Comparison of ENCODE assay signal across 1 cellular context in the genomic region with DNA sequence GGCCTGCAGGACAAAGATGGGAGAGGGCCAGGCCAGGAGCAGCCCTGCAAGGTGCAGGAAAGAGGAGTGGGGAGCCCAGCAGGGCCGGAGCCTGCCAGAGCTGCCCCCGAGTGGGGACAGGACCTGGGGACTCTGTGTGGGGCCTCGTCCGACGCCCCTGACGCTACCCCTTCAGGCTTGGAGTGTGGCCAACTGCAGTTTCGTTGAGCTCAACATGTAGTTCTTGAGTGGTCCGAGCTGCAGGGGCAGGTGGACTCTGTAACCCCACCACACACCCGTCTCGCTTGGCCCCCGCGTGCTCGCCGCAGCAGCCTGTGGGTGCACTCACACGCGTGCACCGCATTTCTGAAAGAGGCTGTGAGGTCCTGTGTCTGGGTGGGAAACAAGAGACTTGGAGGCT.
TF ChIP-seq lines count a peak whose summit lies in the region.

No MANE protein-coding gene starts in this region.

TF ChIP-seq in GM23338, 12 proteins besides CTCF, POLR2A, EP300 and RAD21 (continued from another document):
- TF ChIP-seq, protein P1, sequence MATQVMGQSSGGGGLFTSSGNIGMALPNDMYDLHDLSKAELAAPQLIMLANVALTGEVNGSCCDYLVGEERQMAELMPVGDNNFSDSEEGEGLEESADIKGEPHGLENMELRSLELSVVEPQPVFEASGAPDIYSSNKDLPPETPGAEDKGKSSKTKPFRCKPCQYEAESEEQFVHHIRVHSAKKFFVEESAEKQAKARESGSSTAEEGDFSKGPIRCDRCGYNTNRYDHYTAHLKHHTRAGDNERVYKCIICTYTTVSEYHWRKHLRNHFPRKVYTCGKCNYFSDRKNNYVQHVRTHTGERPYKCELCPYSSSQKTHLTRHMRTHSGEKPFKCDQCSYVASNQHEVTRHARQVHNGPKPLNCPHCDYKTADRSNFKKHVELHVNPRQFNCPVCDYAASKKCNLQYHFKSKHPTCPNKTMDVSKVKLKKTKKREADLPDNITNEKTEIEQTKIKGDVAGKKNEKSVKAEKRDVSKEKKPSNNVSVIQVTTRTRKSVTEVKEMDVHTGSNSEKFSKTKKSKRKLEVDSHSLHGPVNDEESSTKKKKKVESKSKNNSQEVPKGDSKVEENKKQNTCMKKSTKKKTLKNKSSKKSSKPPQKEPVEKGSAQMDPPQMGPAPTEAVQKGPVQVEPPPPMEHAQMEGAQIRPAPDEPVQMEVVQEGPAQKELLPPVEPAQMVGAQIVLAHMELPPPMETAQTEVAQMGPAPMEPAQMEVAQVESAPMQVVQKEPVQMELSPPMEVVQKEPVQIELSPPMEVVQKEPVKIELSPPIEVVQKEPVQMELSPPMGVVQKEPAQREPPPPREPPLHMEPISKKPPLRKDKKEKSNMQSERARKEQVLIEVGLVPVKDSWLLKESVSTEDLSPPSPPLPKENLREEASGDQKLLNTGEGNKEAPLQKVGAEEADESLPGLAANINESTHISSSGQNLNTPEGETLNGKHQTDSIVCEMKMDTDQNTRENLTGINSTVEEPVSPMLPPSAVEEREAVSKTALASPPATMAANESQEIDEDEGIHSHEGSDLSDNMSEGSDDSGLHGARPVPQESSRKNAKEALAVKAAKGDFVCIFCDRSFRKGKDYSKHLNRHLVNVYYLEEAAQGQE (IDR thresholded peaks at IDR 0.05; ENCODE audit: unreplicated experiment): no peak
- TF ChIP-seq NANOG (IDR thresholded peaks at IDR 0.05; ENCODE audit: borderline replicate concordance) (no peak), POLR2AphosphoS5 (IDR thresholded peaks at IDR 0.05; ENCODE audit: low read depth) (no peak), EZH2phosphoT487 (IDR thresholded peaks at IDR 0.05; ENCODE audit: unreplicated experiment) (no peak), ZNF114 (CRISPR knock-in tag; IDR thresholded peaks at IDR 0.05) (no peak), STAT1 (IDR thresholded peaks at IDR 0.05; ENCODE audit: unreplicated experiment) (no peak), ZNF331 (CRISPR knock-in tag; IDR thresholded peaks at IDR 0.05; ENCODE audit: low read depth) (no peak), CREB1 (CRISPR knock-in tag; IDR thresholded peaks at IDR 0.05; ENCODE audit: low read depth) (no peak)
- TF ChIP-seq, protein P2, sequence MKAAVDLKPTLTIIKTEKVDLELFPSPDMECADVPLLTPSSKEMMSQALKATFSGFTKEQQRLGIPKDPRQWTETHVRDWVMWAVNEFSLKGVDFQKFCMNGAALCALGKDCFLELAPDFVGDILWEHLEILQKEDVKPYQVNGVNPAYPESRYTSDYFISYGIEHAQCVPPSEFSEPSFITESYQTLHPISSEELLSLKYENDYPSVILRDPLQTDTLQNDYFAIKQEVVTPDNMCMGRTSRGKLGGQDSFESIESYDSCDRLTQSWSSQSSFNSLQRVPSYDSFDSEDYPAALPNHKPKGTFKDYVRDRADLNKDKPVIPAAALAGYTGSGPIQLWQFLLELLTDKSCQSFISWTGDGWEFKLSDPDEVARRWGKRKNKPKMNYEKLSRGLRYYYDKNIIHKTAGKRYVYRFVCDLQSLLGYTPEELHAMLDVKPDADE (IDR thresholded peaks at IDR 0.05): no peak
- TF ChIP-seq, protein P3, sequence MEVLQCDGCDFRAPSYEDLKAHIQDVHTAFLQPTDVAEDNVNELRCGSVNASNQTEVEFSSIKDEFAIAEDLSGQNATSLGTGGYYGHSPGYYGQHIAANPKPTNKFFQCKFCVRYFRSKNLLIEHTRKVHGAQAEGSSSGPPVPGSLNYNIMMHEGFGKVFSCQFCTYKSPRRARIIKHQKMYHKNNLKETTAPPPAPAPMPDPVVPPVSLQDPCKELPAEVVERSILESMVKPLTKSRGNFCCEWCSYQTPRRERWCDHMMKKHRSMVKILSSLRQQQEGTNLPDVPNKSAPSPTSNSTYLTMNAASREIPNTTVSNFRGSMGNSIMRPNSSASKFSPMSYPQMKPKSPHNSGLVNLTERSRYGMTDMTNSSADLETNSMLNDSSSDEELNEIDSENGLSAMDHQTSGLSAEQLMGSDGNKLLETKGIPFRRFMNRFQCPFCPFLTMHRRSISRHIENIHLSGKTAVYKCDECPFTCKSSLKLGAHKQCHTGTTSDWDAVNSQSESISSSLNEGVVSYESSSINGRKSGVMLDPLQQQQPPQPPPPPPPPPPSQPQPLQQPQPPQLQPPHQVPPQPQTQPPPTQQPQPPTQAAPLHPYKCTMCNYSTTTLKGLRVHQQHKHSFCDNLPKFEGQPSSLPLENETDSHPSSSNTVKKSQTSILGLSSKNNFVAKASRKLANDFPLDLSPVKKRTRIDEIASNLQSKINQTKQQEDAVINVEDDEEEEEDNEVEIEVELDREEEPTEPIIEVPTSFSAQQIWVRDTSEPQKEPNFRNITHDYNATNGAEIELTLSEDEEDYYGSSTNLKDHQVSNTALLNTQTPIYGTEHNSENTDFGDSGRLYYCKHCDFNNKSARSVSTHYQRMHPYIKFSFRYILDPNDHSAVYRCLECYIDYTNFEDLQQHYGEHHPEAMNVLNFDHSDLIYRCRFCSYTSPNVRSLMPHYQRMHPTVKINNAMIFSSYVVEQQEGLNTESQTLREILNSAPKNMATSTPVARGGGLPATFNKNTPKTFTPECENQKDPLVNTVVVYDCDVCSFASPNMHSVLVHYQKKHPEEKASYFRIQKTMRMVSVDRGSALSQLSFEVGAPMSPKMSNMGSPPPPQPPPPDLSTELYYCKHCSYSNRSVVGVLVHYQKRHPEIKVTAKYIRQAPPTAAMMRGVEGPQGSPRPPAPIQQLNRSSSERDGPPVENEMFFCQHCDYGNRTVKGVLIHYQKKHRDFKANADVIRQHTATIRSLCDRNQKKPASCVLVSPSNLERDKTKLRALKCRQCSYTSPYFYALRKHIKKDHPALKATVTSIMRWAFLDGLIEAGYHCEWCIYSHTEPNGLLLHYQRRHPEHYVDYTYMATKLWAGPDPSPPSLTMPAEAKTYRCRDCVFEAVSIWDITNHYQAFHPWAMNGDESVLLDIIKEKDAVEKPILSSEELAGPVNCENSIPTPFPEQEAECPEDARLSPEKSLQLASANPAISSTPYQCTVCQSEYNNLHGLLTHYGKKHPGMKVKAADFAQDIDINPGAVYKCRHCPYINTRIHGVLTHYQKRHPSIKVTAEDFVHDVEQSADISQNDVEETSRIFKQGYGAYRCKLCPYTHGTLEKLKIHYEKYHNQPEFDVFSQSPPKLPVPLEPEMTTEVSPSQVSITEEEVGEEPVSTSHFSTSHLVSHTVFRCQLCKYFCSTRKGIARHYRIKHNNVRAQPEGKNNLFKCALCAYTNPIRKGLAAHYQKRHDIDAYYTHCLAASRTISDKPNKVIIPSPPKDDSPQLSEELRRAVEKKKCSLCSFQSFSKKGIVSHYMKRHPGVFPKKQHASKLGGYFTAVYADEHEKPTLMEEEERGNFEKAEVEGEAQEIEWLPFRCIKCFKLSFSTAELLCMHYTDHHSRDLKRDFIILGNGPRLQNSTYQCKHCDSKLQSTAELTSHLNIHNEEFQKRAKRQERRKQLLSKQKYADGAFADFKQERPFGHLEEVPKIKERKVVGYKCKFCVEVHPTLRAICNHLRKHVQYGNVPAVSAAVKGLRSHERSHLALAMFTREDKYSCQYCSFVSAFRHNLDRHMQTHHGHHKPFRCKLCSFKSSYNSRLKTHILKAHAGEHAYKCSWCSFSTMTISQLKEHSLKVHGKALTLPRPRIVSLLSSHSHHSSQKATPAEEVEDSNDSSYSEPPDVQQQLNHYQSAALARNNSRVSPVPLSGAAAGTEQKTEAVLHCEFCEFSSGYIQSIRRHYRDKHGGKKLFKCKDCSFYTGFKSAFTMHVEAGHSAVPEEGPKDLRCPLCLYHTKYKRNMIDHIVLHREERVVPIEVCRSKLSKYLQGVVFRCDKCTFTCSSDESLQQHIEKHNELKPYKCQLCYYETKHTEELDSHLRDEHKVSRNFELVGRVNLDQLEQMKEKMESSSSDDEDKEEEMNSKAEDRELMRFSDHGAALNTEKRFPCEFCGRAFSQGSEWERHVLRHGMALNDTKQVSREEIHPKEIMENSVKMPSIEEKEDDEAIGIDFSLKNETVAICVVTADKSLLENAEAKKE (CRISPR knock-in tag; IDR thresholded peaks at IDR 0.05): no peak
